ENCODE assay signal across 7 cellular contexts in genomic region chr21:13825379-13825778, GRCh38.
A peak's percentile ranks its signal among the peaks of the same experiment; 100 is the strongest.
DNase-seq lines count a peak whose midpoint lies in the region; ATAC-seq, FAIRE-seq and TF ChIP-seq lines count a peak whose summit lies in the region.
"Not testable (repeated sequence)": the region's sequence is repeated elsewhere in the genome, so short reads cannot be mapped to it uniquely, and the experiment has no call there.

No MANE protein-coding gene starts in this region.

- not testable (repeated sequence) for H3K36me3 ChIP-seq in GM23338 (ENCODE audit: insufficient read depth); K562 (ENCODE audit: control insufficient read depth, insufficient read depth, low read length)

- not testable (repeated sequence) for H2AFZ ChIP-seq in GM23338; K562 (ENCODE audit: low read depth, low read length)

- POLR2A ChIA-PET in K562 (lab: Yijun Ruan, JAX): not testable (repeated sequence)

- peaks cover 30% of the 10 kb centered on the region for H3K9me3 Mint-ChIP-seq in GM23338
- not testable (repeated sequence) for H3K9me3 Mint-ChIP-seq in endothelial cell (ENCODE audit: unreplicated experiment)

- H3F3A ChIP-seq in GM23338 (replicated peaks; ENCODE audit: low read depth): not testable (repeated sequence)

- H3K9ac ChIP-seq in K562 (ENCODE audit: insufficient read depth in 1 of 2, low read depth in 2 of 2, low read length in 2 of 2): not testable (repeated sequence)

- not testable (repeated sequence) for H3K4me1 Mint-ChIP-seq in GM23338; endothelial cell (ENCODE audit: unreplicated experiment)

- intact Hi-C loops in K562 (cut with micrococcal nuclease): not testable (repeated sequence)

- not testable (repeated sequence) for H3K27me3 ChIP-seq in GM23338 (ENCODE audit: insufficient read depth); K562 (ENCODE audit: control insufficient read depth in 2 of 2, insufficient read depth in 2 of 2, low read length in 2 of 2)

- H3K9me1 ChIP-seq in K562 (ENCODE audit: control insufficient read depth, insufficient read depth, low read length): not testable (repeated sequence)

- not testable (repeated sequence) for TF ChIP-seq CTCF in GM23338 (conservative IDR thresholded peaks at IDR 0.05; ENCODE audit: low read depth in 2 of 2); endothelial cell (IDR thresholded peaks at IDR 0.05; ENCODE audit: unreplicated experiment)
- TF ChIP-seq CTCF in K562 (IDR thresholded peaks at IDR 0.05 in 2 of 3, conservative IDR thresholded peaks at IDR 0.05 in 1 of 3; ENCODE audit: insufficient read depth in 2 of 3, low read depth in 1 of 3, low read length in 3 of 3): 0 out of 6 replicates have a peak, but pooled peaks of 1 of the 3 experiments have one; percentile 28

- not testable (repeated sequence) for H3K4me2 ChIP-seq in GM23338; K562 (ENCODE audit: insufficient read depth, low read length)

- ATAC-seq in GM23338 (peak; percentile 76), SK-N-SH treated with all-trans-retinoic acid at 6 μM for 48 hours (peak; percentile 53; the same call in 1 of the 3 replicates), K562 (peak; percentile 92)

- not testable (repeated sequence) for H3K79me2 ChIP-seq in GM23338 (replicated peaks; ENCODE audit: insufficient read depth); K562 (ENCODE audit: control insufficient read depth, insufficient read depth, low read length)

- not testable (repeated sequence) for TF ChIP-seq EP300 in K562 (IDR thresholded peaks at IDR 0.05; ENCODE audit: low read length)

- not testable (repeated sequence) for H3K36me3 Mint-ChIP-seq in GM23338 (ENCODE audit: low read depth); endothelial cell (ENCODE audit: low read depth, unreplicated experiment)

- not testable (repeated sequence) for FAIRE-seq in K562 (lab: Jason Lieb, UNC)

- not testable (repeated sequence) for H3K9me3 ChIP-seq in K562 (replicated peaks; ENCODE audit: control insufficient read depth, insufficient read depth, low read depth, low read length)

- H3K4me3 Mint-ChIP-seq in GM23338; endothelial cell (ENCODE audit: unreplicated experiment): not testable (repeated sequence)

- TF ChIP-seq RAD21 in K562 (CRISPR knock-in tag; conservative IDR thresholded peaks at IDR 0.05 in 1 of 2, IDR thresholded peaks at IDR 0.05 in 1 of 2): not testable (repeated sequence)

- not testable (repeated sequence) for H3K4me1 ChIP-seq in GM23338 (ENCODE audit: insufficient read depth); K562 (replicated peaks in 1 of 2; ENCODE audit: control insufficient read depth in 2 of 2, insufficient read depth in 2 of 2, low read length in 2 of 2)

- CTCF ChIA-PET in K562 (lab: Yijun Ruan, JAX; ENCODE audit: low intra/inter-chr PET ratio): not testable (repeated sequence)

- not testable (repeated sequence) for TF ChIP-seq POLR2A in K562 (conservative IDR thresholded peaks at IDR 0.05)

- not testable (repeated sequence) for H3K27ac Mint-ChIP-seq in GM23338; endothelial cell (ENCODE audit: unreplicated experiment)

- not testable (repeated sequence) for H3K27ac ChIP-seq in GM23338 (ENCODE audit: low read depth); K562 (ENCODE audit: extremely low read depth, low read depth, low read length)

- H3K4me3 ChIP-seq in GM23338; Jurkat, Clone E6-1 (ENCODE audit: low read length); K562: not testable (repeated sequence)

- H3K27me3 Mint-ChIP-seq in GM23338 (ENCODE audit: insufficient read depth, low read depth, poor library complexity); endothelial cell (ENCODE audit: unreplicated experiment): not testable (repeated sequence)

- not testable (repeated sequence) for H4K20me1 ChIP-seq in GM23338 (replicated peaks; ENCODE audit: insufficient read depth); K562 (replicated peaks; ENCODE audit: control insufficient read depth, insufficient read depth, low read length)

- WGBS in K562 (ENCODE audit: insufficient coverage, low coverage, missing lambda C conversion rate): 24% methylated on average over 6 of the region's 24 CpGs

- BruUV-seq in K562 (replicated peaks; lab: Mats Ljungman, UMichigan): not testable (repeated sequence)

- not testable (repeated sequence) for H3K9me2 ChIP-seq in GM23338 (ENCODE audit: insufficient read depth)

- in situ Hi-C loops in K562 (cut with MboI): not testable (repeated sequence)

- DNase-seq in GDM1 (lab: John Stamatoyannopoulos, UW): peak; percentile 37
- not testable (repeated sequence) for DNase-seq in GM23338 (ENCODE audit: low spot score); K562 (ENCODE audit: extremely low read depth in 1 of 4, low spot score in 3 of 4)
- DNase-seq in Jurkat, Clone E6-1 (ENCODE audit: low read depth, low spot score): peak; percentile 28
- DNase-seq in UCSD-AML1 (lab: John Stamatoyannopoulos, UW; ENCODE audit: unreplicated experiment): peak; percentile 47
- peak; percentile 46 for DNase-seq in endothelial cell (ENCODE audit: low spot score)
